ENCODE assay signal across 28 cellular contexts in genomic region chr4:1458581-1458980, GRCh38. TPM values are rescaled to one million over a fixed set of nuclear protein-coding genes. Genes with fewer than 3 reads are reported as not detected.
DNase-seq lines count a peak whose midpoint lies in the region; ATAC-seq and TF ChIP-seq lines count a peak whose summit lies in the region.
"Had no signal": no experiment of that assay in that cellular context is flagged by ENCODE, and none has a peak within 500 bp of the region (broad histone marks: within the 10 kb centered on the region; RNA-seq: fewer than 3 reads in every experiment).

No MANE protein-coding gene starts in this region.

- peaks cover 34% of the 10 kb centered on the region for H3K27me3 ChIP-seq in osteoblast (ENCODE audit: insufficient read depth, low read length)

- H3K27ac Mint-ChIP-seq in activated T-cell treated with anti-CD3 and anti-CD28 coated beads, Interleukin-2, amount 50 U/mL, for 24 hours = no peak overlapping the region
- no peak overlapping the region for H3K27ac Mint-ChIP-seq in CD14-positive monocyte
- peak overlapping the region; percentile 37 for H3K27ac Mint-ChIP-seq in activated naive CD8-positive, alpha-beta T cell treated with anti-CD3 and anti-CD28 coated beads, Interleukin-2, amount 50 U/mL, for 24 hours
- H3K27ac Mint-ChIP-seq: CD4-positive, alpha-beta T cell had no signal

- H3K36me3 Mint-ChIP-seq in activated T-cell treated with anti-CD3 and anti-CD28 coated beads, Interleukin-2, amount 50 U/mL, for 24 hours (ENCODE audit: low read depth) = no peaks in the 10 kb centered on the region
- no peaks in the 10 kb centered on the region for H3K36me3 Mint-ChIP-seq in CD14-positive monocyte
- H3K36me3 Mint-ChIP-seq in activated naive CD8-positive, alpha-beta T cell treated with anti-CD3 and anti-CD28 coated beads, Interleukin-2, amount 50 U/mL, for 24 hours (ENCODE audit: low read depth) = no peaks in the 10 kb centered on the region

- no peaks in the 10 kb centered on the region for H3K4me1 Mint-ChIP-seq in activated T-cell treated with anti-CD3 and anti-CD28 coated beads, Interleukin-2, amount 50 U/mL, for 24 hours (ENCODE audit: low read depth)
- H3K4me1 Mint-ChIP-seq in CD14-positive monocyte = no peaks in the 10 kb centered on the region
- H3K4me1 Mint-ChIP-seq in activated naive CD8-positive, alpha-beta T cell treated with anti-CD3 and anti-CD28 coated beads, Interleukin-2, amount 50 U/mL, for 24 hours = no peaks in the 10 kb centered on the region

- DNase-seq in activated T-cell treated with anti-CD3 and anti-CD28 coated beads, Interleukin-2, amount 50 U/mL, for 24 hours = peak; percentile 13
- no peak for DNase-seq in activated T-cell treated with anti-CD3 and anti-CD28 coated beads for 4 hours
- peak; percentile 22 for DNase-seq in CD14-positive monocyte (ENCODE audit: low spot score)
- no peak for DNase-seq in activated naive CD8-positive, alpha-beta T cell treated with anti-CD3 and anti-CD28 coated beads, Interleukin-2, amount 50 U/mL, for 24 hours
- DNase-seq in osteoblast (ENCODE audit: insufficient read length, low spot score, missing footprints) = peak; percentile 49
- DNase-seq in activated CD4-positive, alpha-beta T cell treated with anti-CD3 and anti-CD28 coated beads for 48 hours = no peak
- no peak for DNase-seq in KG1 (lab: John Stamatoyannopoulos, UW)
- DNase-seq: CD4-positive, alpha-beta T cell; DMS53; GM23248; HCEC 1CT; MV-4-11; NCI-H1105 treated with DMSO at 0.1 percent for 48 hours; NCI-H146; NCI-H1930; NCI-H2107; NCI-H524 treated with DMSO at 0.1 percent for 48 hours; NCI-H774; PC-3 had no signal

- peaks cover 49% of the 10 kb centered on the region for H3K27me3 Mint-ChIP-seq in activated T-cell treated with anti-CD3 and anti-CD28 coated beads, Interleukin-2, amount 50 U/mL, for 24 hours
- peaks cover 22 to 37% (median 26%) of the 10 kb centered on the region in 3 donors for H3K27me3 Mint-ChIP-seq in CD14-positive monocyte (ENCODE audit: low read depth in 3 of 3)
- peaks cover 25% of the 10 kb centered on the region for H3K27me3 Mint-ChIP-seq in activated naive CD8-positive, alpha-beta T cell treated with anti-CD3 and anti-CD28 coated beads, Interleukin-2, amount 50 U/mL, for 24 hours

- TF ChIP-seq CTCF in CD14-positive monocyte (IDR thresholded peaks at IDR 0.05) = no peak
- TF ChIP-seq CTCF in osteoblast (IDR thresholded peaks at IDR 0.05; ENCODE audit: extremely low read depth, low read depth, low read length) = no peak

- H3K4me3 Mint-ChIP-seq in activated T-cell treated with anti-CD3 and anti-CD28 coated beads, Interleukin-2, amount 50 U/mL, for 24 hours = no peak overlapping the region
- H3K4me3 Mint-ChIP-seq in CD14-positive monocyte = no peak overlapping the region
- no peak overlapping the region for H3K4me3 Mint-ChIP-seq in activated naive CD8-positive, alpha-beta T cell treated with anti-CD3 and anti-CD28 coated beads, Interleukin-2, amount 50 U/mL, for 24 hours
- H3K4me3 Mint-ChIP-seq: CD4-positive, alpha-beta T cell had no signal

- H3K9me3 Mint-ChIP-seq in activated T-cell treated with anti-CD3 and anti-CD28 coated beads, Interleukin-2, amount 50 U/mL, for 24 hours = peaks cover 13% of the 10 kb centered on the region
- peaks cover 8 to 23% (median 13%) of the 10 kb centered on the region in 7 donors for H3K9me3 Mint-ChIP-seq in CD14-positive monocyte
- H3K9me3 Mint-ChIP-seq in activated naive CD8-positive, alpha-beta T cell treated with anti-CD3 and anti-CD28 coated beads, Interleukin-2, amount 50 U/mL, for 24 hours = peaks cover 10% of the 10 kb centered on the region

- H3K79me2 ChIP-seq in osteoblast (ENCODE audit: insufficient read depth, low read length) = no peaks in the 10 kb centered on the region

- no peaks in the 10 kb centered on the region for H3K36me3 ChIP-seq in osteoblast (ENCODE audit: insufficient read depth, low read length)
- H3K36me3 ChIP-seq: BLaER1, SJSA1 had no signal

- no peak overlapping the region for H3K4me2 ChIP-seq in osteoblast (ENCODE audit: insufficient read depth, low read length)
- H3K4me2 ChIP-seq: BLaER1 had no signal

- intact Hi-C loops in CD14-positive monocyte (cut with micrococcal nuclease) = no loop called here

- H3K4me3 ChIP-seq in osteoblast (ENCODE audit: insufficient read depth, low read length) = no peak overlapping the region
- H3K4me3 ChIP-seq: BLaER1, GM23248, K562, SJSA1 had no signal

- H4K20me1 ChIP-seq in osteoblast (ENCODE audit: insufficient read depth, low read length) = no peaks in the 10 kb centered on the region
- H4K20me1 ChIP-seq: BLaER1 had no signal

- no peaks in the 10 kb centered on the region for H3K9me3 ChIP-seq in osteoblast (ENCODE audit: low read depth, low read length)
- H3K9me3 ChIP-seq: SJSA1 had no signal

- no peak for ATAC-seq in activated naive CD8-positive, alpha-beta T cell treated with anti-CD3 and anti-CD28 coated beads, Interleukin-2, amount 50 U/mL, for 24 hours
- no peak for ATAC-seq in HG03139 (IDR thresholded peaks at IDR 0.05; ENCODE audit: unreplicated experiment)
- ATAC-seq: K562, PC-3 had no signal

- no peak overlapping the region for H2AFZ ChIP-seq in osteoblast (ENCODE audit: low read length)
- H2AFZ ChIP-seq: GM23248 had no signal

- no peak overlapping the region for H3K27ac ChIP-seq in osteoblast (ENCODE audit: low read depth, low read length)
- H3K27ac ChIP-seq: BLaER1, GM23248, SJSA1 had no signal

- H3K4me1 ChIP-seq in osteoblast (ENCODE audit: insufficient read depth, low read length) = no peaks in the 10 kb centered on the region
- H3K4me1 ChIP-seq: SJSA1 had no signal

RNA-seq across cellular contexts. Expression of gene NKX1-1, which starts 52.3 kb away (rescaled TPM):
- polyA plus RNA-seq in CD14-positive monocyte = not detected
- total RNA-seq in osteoblast = not detected in 2 replicates
- total RNA-seq: A172; CD4-positive, alpha-beta T cell; Daoy; G401; GM23248; K562; LHCN-M2; MCF 10A; PC-3; SJSA1 had no signal
- polyA plus RNA-seq: GM23248, K562 had no signal

Comparison
In these comparisons a context has a peak if more than half of its experiments do, and no peak if none do; other contexts are left out.
1. DNase-seq: peak in activated T-cell treated with anti-CD3 and anti-CD28 coated beads, Interleukin-2, amount 50 U/mL, for 24 hours (single experiment), CD14-positive monocyte (single experiment) and osteoblast (single experiment); none in activated T-cell treated with anti-CD3 and anti-CD28 coated beads for 4 hours (single experiment), activated naive CD8-positive, alpha-beta T cell treated with anti-CD3 and anti-CD28 coated beads, Interleukin-2, amount 50 U/mL, for 24 hours (single experiment), activated CD4-positive, alpha-beta T cell treated with anti-CD3 and anti-CD28 coated beads for 48 hours (single experiment) and KG1 (single experiment).